In the genomic region with DNA sequence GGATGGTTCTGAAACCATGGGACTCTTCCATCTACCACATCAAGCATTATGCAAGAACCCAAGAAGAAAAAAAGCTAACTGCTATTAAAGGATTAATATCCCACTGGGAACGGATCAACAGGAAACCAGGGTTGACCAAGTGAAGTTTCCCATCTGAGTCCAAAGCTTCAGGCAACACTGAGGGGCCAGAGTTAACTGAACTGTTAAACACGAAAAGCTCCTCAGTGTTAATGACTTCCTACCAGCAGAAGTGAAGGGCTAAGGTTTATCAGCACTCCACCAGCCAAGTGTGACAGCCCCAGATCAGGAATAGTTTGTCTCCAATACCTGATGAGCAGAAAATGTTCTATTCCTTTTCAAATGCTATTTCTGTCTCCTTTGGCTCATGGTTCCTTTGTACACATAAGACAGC, we compare ENCODE assay signal across 13 cellular contexts. TPM values are rescaled to one million over a fixed set of nuclear protein-coding genes. Genes with fewer than 3 reads are reported as not detected.
DNase-seq lines count a peak whose midpoint lies in the region; ATAC-seq and TF ChIP-seq lines count a peak whose summit lies in the region.
"Had no signal": no experiment of that assay in that cellular context is flagged by ENCODE, and none has a peak within 500 bp of the region (broad histone marks: within the 10 kb centered on the region; RNA-seq: fewer than 3 reads in every experiment).

No MANE protein-coding gene starts in this region.

- peaks cover 100% of the 10 kb centered on the region for H3K79me2 ChIP-seq in GM23248 (ENCODE audit: insufficient read depth)

- H3K9me3 ChIP-seq in GM23248 (ENCODE audit: low read depth) (no peaks in the 10 kb centered on the region), ascending aorta (no peaks in the 10 kb centered on the region), gastrocnemius medialis (no peaks in the 10 kb centered on the region)

- no peak for TF ChIP-seq POLR2A in gastrocnemius medialis (IDR thresholded peaks at IDR 0.05)

- H3K9me2 ChIP-seq in GM23248 (ENCODE audit: insufficient read depth), result no peaks in the 10 kb centered on the region

- TF ChIP-seq CTCF in ascending aorta (IDR thresholded peaks at IDR 0.05) (no peak), gastrocnemius medialis (IDR thresholded peaks at IDR 0.05 in 4 of 5, conservative IDR thresholded peaks at IDR 0.05 in 1 of 5) (no peak)

- H3K36me3 ChIP-seq in GM23248 (ENCODE audit: low read depth) (no peaks in the 10 kb centered on the region), ascending aorta (no peaks in the 10 kb centered on the region), gastrocnemius medialis (no peaks in the 10 kb centered on the region)

- H3K9ac ChIP-seq in GM23248, result no peak overlapping the region

- H4K20me1 ChIP-seq in GM23248 (ENCODE audit: insufficient read depth), result peaks cover 3% of the 10 kb centered on the region; the same call in 1 of the 2 replicates

- in situ Hi-C loops in GM23248 (cut with MboI), result no loop called here
- in situ Hi-C loops in gastrocnemius medialis (cut with MboI; ENCODE audit: low sequenced_read_pairs in 4 of 4), result no loop called here

- H3K4me1 ChIP-seq in GM23248 (ENCODE audit: insufficient read depth) (peaks cover 7% of the 10 kb centered on the region; the same call in 1 of the 2 replicates), ascending aorta (peaks cover 0 to 14% of the 10 kb centered on the region in 2 donors), gastrocnemius medialis (peaks cover 10 to 27% of the 10 kb centered on the region in 2 donors)

- H3K4me3 ChIP-seq in GM23248 (no peak overlapping the region), ascending aorta (no peak overlapping the region), gastrocnemius medialis (no peak overlapping the region)

- DNase-seq in GM23248 (peak; percentile 20), ascending aorta (ENCODE audit: low spot score in 2 of 2) (no peak), left ventricle myocardium superior (no peak), gastrocnemius medialis (no peak), SW 1271 (lab: John Stamatoyannopoulos, UW) (no peak), NCI-H2107 treated with DMSO at 0.1 percent for 48 hours (lab: John Stamatoyannopoulos, UW; ENCODE audit: unreplicated experiment) (no peak), ecto neural progenitor cell (ENCODE audit: low spot score) (no peak)
- DNase-seq: activated CD8-positive, alpha-beta memory T cell treated with anti-CD3 and anti-CD28 coated beads, Interleukin-2, amount 50 U/mL, for 4 hours; CD4-positive, CD25-positive, alpha-beta regulatory T cell; GF-D8; KG1; NCI-H1930 had no signal

- H3K27ac ChIP-seq in GM23248, result no peak overlapping the region
- peak overlapping the region; percentile 56 to 59 for H3K27ac ChIP-seq in ascending aorta
- peak overlapping the region; percentile 53 to 59 (median 53) for H3K27ac ChIP-seq in gastrocnemius medialis

- intact Hi-C loops in ascending aorta (cut with DNase I), result no loop called here
- intact Hi-C loops in left ventricle myocardium superior (cut with micrococcal nuclease), result no loop called here
- intact Hi-C loops in gastrocnemius medialis (cut with DNase I; ENCODE audit: low total_unique reads), result no loop called here

- WGBS in GM23248 (ENCODE audit: low coverage in 1 of 2, low lambda C conversion rate in 2 of 2, missing lambda C conversion rate in 2 of 2), 2 experiments, result 77 to 78% methylated on average over 2 of the region's 2 CpGs

- peak; percentile 68 for ATAC-seq in left ventricle myocardium superior
- peak; percentile 61 to 70 for ATAC-seq in gastrocnemius medialis
- no peak for ATAC-seq in HG03432 (IDR thresholded peaks at IDR 0.05; ENCODE audit: unreplicated experiment)

- H3K27me3 ChIP-seq in GM23248 (replicated peaks; ENCODE audit: insufficient read depth), result no peaks in the 10 kb centered on the region
- no peaks in the 10 kb centered on the region for H3K27me3 ChIP-seq in ascending aorta
- no peaks in the 10 kb centered on the region for H3K27me3 ChIP-seq in gastrocnemius medialis

- peaks cover 15% of the 10 kb centered on the region; the same call in 1 of the 2 replicates for H3F3A ChIP-seq in GM23248 (ENCODE audit: insufficient read depth)

- H2AFZ ChIP-seq in GM23248, result no peak overlapping the region

- no peak overlapping the region for H3K4me2 ChIP-seq in GM23248 (ENCODE audit: unreplicated experiment)

RNA-seq across cellular contexts. Expression of a gene that starts 36.7 kb away (rescaled TPM):
- 28.8 and 30.6 TPM in 2 replicates for total RNA-seq in GM23248 (2014; rRNA removed; shearing (Covaris generic))
- polyA plus RNA-seq in GM23248 (2016; fragmentation: Nextera tagmentation; extraction: Ambion mirVana), result 17.6 and 19.9 TPM in 2 replicates
- total RNA-seq in ascending aorta, result 7.1 TPM
- 6.6 TPM for total RNA-seq in left ventricle myocardium superior
- 1 to 10 TPM; 4.8 to 7.0 (median 6.2) TPM for total RNA-seq in gastrocnemius medialis
